In the genomic region with DNA sequence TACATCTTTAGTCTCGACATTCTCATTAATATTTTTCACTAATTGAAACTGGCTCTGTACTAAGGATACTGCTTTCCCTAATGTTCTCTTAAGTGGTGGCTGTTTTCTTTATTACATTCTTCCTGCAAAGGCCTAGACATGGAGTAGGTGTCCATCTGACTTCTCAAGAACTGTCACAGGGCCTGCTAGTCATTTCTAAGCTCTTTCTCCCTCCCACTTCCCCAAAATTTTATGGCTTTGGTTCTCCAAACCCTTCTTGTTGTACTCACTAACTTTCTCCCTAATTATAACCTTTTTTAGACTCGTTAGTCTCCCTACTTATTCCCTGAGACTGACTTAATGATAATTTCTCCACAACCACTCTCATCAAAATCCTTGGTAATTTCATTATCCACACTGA, we compare ENCODE assay signal across 16 cellular contexts.
A peak's percentile ranks its signal among the peaks of the same experiment; 100 is the strongest.
DNase-seq lines count a peak whose midpoint lies in the region; ATAC-seq lines count a peak whose summit lies in the region.
"Had no signal": no experiment of that assay in that cellular context is flagged by ENCODE, and none has a peak within 500 bp of the region (broad histone marks: within the 10 kb centered on the region; RNA-seq: fewer than 3 reads in every experiment).

No MANE protein-coding gene starts in this region.

- DNase-seq in MV-4-11 (lab: John Stamatoyannopoulos, UW), result peak; percentile 45
- DNase-seq in NCI-H774 (lab: John Stamatoyannopoulos, UW), result no peak
- DNase-seq in T-helper 2 cell, result no peak
- DNase-seq: BE2C; CD8-positive, alpha-beta T cell; COR-L47; DND-41; GDM1; HCEC 1CT; HFFc6 had no signal

- H3K27ac ChIP-seq in angular gyrus (ENCODE audit: low read depth, low read length), result peak overlapping the region; percentile 57
- peak overlapping the region; percentile 64 for H3K27ac ChIP-seq in layer of hippocampus (ENCODE audit: low read depth, low read length)
- H3K27ac ChIP-seq: A549, C4-2B had no signal

- H3K27me3 ChIP-seq in layer of hippocampus (ENCODE audit: control insufficient read depth, insufficient read depth, low read length), result no peaks in the 10 kb centered on the region
- H3K27me3 ChIP-seq: BE2C had no signal

- ATAC-seq in HG03439 (IDR thresholded peaks at IDR 0.05; ENCODE audit: unreplicated experiment), result no peak
- ATAC-seq: A549; CD8-positive, alpha-beta T cell; HepG2 had no signal
